In the genomic region with DNA sequence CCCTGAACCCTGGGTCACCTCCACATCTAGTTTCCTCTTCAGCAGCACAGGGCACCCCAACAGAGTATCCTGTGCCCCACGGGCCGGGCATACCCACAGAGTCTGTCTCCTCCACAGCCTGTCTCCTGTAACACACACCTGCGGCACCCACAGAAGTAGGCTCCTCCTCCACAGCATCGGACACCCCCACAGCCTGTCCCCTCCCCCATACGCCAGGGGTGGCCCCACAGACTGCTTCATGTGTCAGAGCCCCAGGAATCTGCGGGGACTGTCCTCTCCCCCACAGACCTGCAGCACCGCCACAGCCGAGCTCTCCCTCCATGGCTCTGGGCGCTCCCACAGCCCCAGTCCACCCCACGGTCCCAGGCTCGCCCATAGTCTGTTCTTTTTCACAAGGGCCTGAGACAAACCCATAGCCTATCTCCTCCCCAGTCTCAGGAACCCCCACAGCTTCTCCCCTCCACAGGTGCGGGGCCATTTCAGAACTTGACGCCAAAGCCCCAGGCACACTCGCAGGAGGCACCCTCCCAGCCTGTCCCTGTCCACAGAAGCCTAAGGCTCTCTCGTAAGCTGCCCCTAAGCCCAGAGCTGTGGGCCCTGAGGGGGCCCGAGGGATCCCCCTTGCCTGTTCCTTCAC, we compare ENCODE assay signal across 1 cellular context.
TF ChIP-seq lines count a peak whose summit lies in the region.

No MANE protein-coding gene starts in this region.

TF ChIP-seq in IMR-90, 13 proteins besides CTCF, POLR2A, EP300 and RAD21:
- TF ChIP-seq SMC3 (IDR thresholded peaks at IDR 0.05; ENCODE audit: low read depth, low read length) (no peak), MAFK (IDR thresholded peaks at IDR 0.05; ENCODE audit: low read depth, low read length) (no peak), BHLHE40 (IDR thresholded peaks at IDR 0.05; ENCODE audit: low read depth, low read length) (no peak), MAZ (IDR thresholded peaks at IDR 0.05; ENCODE audit: borderline replicate concordance, low read depth, low read length) (no peak), MXI1 (IDR thresholded peaks at IDR 0.05; ENCODE audit: borderline replicate concordance, low read depth, low read length) (no peak)
- TF ChIP-seq, protein P1, sequence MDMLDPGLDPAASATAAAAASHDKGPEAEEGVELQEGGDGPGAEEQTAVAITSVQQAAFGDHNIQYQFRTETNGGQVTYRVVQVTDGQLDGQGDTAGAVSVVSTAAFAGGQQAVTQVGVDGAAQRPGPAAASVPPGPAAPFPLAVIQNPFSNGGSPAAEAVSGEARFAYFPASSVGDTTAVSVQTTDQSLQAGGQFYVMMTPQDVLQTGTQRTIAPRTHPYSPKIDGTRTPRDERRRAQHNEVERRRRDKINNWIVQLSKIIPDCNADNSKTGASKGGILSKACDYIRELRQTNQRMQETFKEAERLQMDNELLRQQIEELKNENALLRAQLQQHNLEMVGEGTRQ (IDR thresholded peaks at IDR 0.05; ENCODE audit: low read depth, low read length), result no peak
- TF ChIP-seq, protein P2, sequence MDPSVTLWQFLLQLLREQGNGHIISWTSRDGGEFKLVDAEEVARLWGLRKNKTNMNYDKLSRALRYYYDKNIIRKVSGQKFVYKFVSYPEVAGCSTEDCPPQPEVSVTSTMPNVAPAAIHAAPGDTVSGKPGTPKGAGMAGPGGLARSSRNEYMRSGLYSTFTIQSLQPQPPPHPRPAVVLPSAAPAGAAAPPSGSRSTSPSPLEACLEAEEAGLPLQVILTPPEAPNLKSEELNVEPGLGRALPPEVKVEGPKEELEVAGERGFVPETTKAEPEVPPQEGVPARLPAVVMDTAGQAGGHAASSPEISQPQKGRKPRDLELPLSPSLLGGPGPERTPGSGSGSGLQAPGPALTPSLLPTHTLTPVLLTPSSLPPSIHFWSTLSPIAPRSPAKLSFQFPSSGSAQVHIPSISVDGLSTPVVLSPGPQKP (IDR thresholded peaks at IDR 0.05; ENCODE audit: borderline replicate concordance, low read depth, low read length), result no peak
